24 cellular contexts compared by ENCODE assay signal in genomic region chr7:86748843-86749720, GRCh38.
DNase-seq lines count a peak whose midpoint lies in the region; ATAC-seq and TF ChIP-seq lines count a peak whose summit lies in the region.
"Had no signal": no experiment of that assay in that cellular context is flagged by ENCODE, and none has a peak within 500 bp of the region (broad histone marks: within the 10 kb centered on the region; RNA-seq: fewer than 3 reads in every experiment).

No MANE protein-coding gene starts in this region.

- H3K4me2 ChIP-seq in neural progenitor cell (peak overlapping the region; percentile 63), hepatocyte (no peak overlapping the region)

- no peak for DNase-seq in Right ventricle myocardium inferior (ENCODE audit: missing footprints)
- DNase-seq in heart left ventricle = no peak
- peak; percentile 20 for DNase-seq in H4 (ENCODE audit: low spot score)
- no peak for DNase-seq in neural progenitor cell (ENCODE audit: low spot score)
- DNase-seq in amygdala (lab: John Stamatoyannopoulos, UW) = no peak
- DNase-seq in amniotic stem cell (lab: John Stamatoyannopoulos, UW) = no peak
- DNase-seq in hepatocyte (ENCODE audit: low spot score) = no peak
- DNase-seq: activated CD4-positive, alpha-beta T cell treated with anti-CD3 and anti-CD28 coated beads, Interleukin-2, amount 50 U/mL, for 48 hours; activated T-cell treated with anti-CD3 and anti-CD28 coated beads, Interleukin-2, amount 50 U/mL, for 4 hours; C1 segment of cervical spinal cord; dorsolateral prefrontal cortex; KBM-7; kidney; NCI-H1048; NCI-H2107; NCI-H82; retina; upper lobe of right lung had no signal

- WGBS in heart left ventricle, 4 donors = 60 to 73% (median 67%) methylated on average over 7 of the region's 7 CpGs
- 49% methylated on average over 7 of the region's 7 CpGs for WGBS in hepatocyte (ENCODE audit: low lambda C conversion rate, missing lambda C conversion rate)

- TF ChIP-seq CTCF in heart left ventricle (IDR thresholded peaks at IDR 0.05) (no peak), neural progenitor cell (IDR thresholded peaks at IDR 0.05) (no peak), hepatocyte (IDR thresholded peaks at IDR 0.05; ENCODE audit: poor library complexity) (no peak)

- H3F3A ChIP-seq in neural progenitor cell (ENCODE audit: low read depth) = peaks cover 16% of the 10 kb centered on the region

- no peak overlapping the region for H3K4me3 Mint-ChIP-seq in neural progenitor cell
- H3K4me3 Mint-ChIP-seq: activated naive CD8-positive, alpha-beta T cell; activated T-cell treated with anti-CD3 and anti-CD28 coated beads, Interleukin-2, amount 50 U/mL, for 4 hours; stimulated activated naive CD8-positive, alpha-beta T cell treated with anti-CD3 and anti-CD28 coated beads, Interleukin-15, Interleukin-2, amounts not matched to agents 100 ng/mL and 50 ng/mL, for 24 hours had no signal

- H3K79me2 ChIP-seq in neural progenitor cell (ENCODE audit: low read depth) (no peaks in the 10 kb centered on the region), hepatocyte (no peaks in the 10 kb centered on the region)

- H3K9me3 ChIP-seq in heart left ventricle (no peaks in the 10 kb centered on the region), neural progenitor cell (ENCODE audit: low read depth) (no peaks in the 10 kb centered on the region), hepatocyte (ENCODE audit: low read depth) (no peaks in the 10 kb centered on the region)
- H3K9me3 ChIP-seq: esophagus muscularis mucosa, upper lobe of right lung had no signal

- ATAC-seq in Right ventricle myocardium inferior (peak; percentile 65), heart left ventricle (no peak), HG03439 (IDR thresholded peaks at IDR 0.05; ENCODE audit: unreplicated experiment) (peak; percentile 71)
- ATAC-seq: activated T-cell treated with anti-CD3 and anti-CD28 coated beads, Interleukin-2, amount 50 U/mL, for 4 hours; Panc1; upper lobe of right lung had no signal

- no peak for TF ChIP-seq POLR2A in heart left ventricle (IDR thresholded peaks at IDR 0.05)

- no peak overlapping the region for H2AFZ ChIP-seq in neural progenitor cell (replicated peaks)
- no peak overlapping the region for H2AFZ ChIP-seq in hepatocyte

- H3K36me3 ChIP-seq in heart left ventricle = no peaks in the 10 kb centered on the region
- H3K36me3 ChIP-seq in neural progenitor cell = no peaks in the 10 kb centered on the region
- H3K36me3 ChIP-seq in hepatocyte (replicated peaks; ENCODE audit: insufficient read depth, low read depth) = no peaks in the 10 kb centered on the region
- H3K36me3 ChIP-seq: esophagus muscularis mucosa, upper lobe of right lung had no signal

- H3K27ac ChIP-seq in heart left ventricle (no peak overlapping the region), neural progenitor cell (no peak overlapping the region), hepatocyte (no peak overlapping the region)
- H3K27ac ChIP-seq: 22Rv1, esophagus muscularis mucosa, upper lobe of right lung had no signal

- H3K4me3 ChIP-seq in heart left ventricle = no peak overlapping the region
- H3K4me3 ChIP-seq in neural progenitor cell = no peak overlapping the region
- no peak overlapping the region for H3K4me3 ChIP-seq in hepatocyte
- H3K4me3 ChIP-seq: esophagus muscularis mucosa, upper lobe of right lung had no signal

- H3K27me3 ChIP-seq in heart left ventricle (no peaks in the 10 kb centered on the region), neural progenitor cell (no peaks in the 10 kb centered on the region), hepatocyte (no peaks in the 10 kb centered on the region)
- H3K27me3 ChIP-seq: dorsolateral prefrontal cortex, esophagus muscularis mucosa, upper lobe of right lung had no signal

- H3K4me1 ChIP-seq in heart left ventricle (peaks cover 0 to 9% (median 0%) of the 10 kb centered on the region in 12 donors), neural progenitor cell (peaks cover 48% of the 10 kb centered on the region), hepatocyte (ENCODE audit: insufficient read depth) (no peaks in the 10 kb centered on the region)
- H3K4me1 ChIP-seq: esophagus muscularis mucosa, upper lobe of right lung had no signal

- peaks cover 53% of the 10 kb centered on the region for H3K4me1 Mint-ChIP-seq in neural progenitor cell

- H3K9me3 Mint-ChIP-seq in neural progenitor cell = no peaks in the 10 kb centered on the region
- H3K9me3 Mint-ChIP-seq: activated T-cell treated with anti-CD3 and anti-CD28 coated beads, Interleukin-2, amount 50 U/mL, for 4 hours; stimulated activated naive CD8-positive, alpha-beta T cell treated with anti-CD3 and anti-CD28 coated beads, Interleukin-15, Interleukin-2, amounts not matched to agents 100 ng/mL and 50 ng/mL, for 24 hours had no signal

- no peaks in the 10 kb centered on the region for H4K20me1 ChIP-seq in neural progenitor cell (ENCODE audit: low read depth)
- no peaks in the 10 kb centered on the region for H4K20me1 ChIP-seq in hepatocyte (ENCODE audit: insufficient read depth, poor library complexity, severe bottlenecking)

- no peaks in the 10 kb centered on the region for H3K9me2 ChIP-seq in hepatocyte (replicated peaks; ENCODE audit: insufficient read depth)

- H3K9ac ChIP-seq in neural progenitor cell = no peak overlapping the region

- intact Hi-C loops in Right ventricle myocardium inferior (cut with DNase I) (no loop called here), heart left ventricle (cut with DNase I) (no loop called here)

- H3K27me3 Mint-ChIP-seq in neural progenitor cell (ENCODE audit: insufficient read depth, low read depth) = no peaks in the 10 kb centered on the region
- H3K27me3 Mint-ChIP-seq: stimulated activated naive CD8-positive, alpha-beta T cell treated with anti-CD3 and anti-CD28 coated beads, Interleukin-15, Interleukin-2, amounts not matched to agents 100 ng/mL and 50 ng/mL, for 24 hours had no signal

- peaks cover 2% of the 10 kb centered on the region for H3K36me3 Mint-ChIP-seq in neural progenitor cell
- H3K36me3 Mint-ChIP-seq: activated naive CD8-positive, alpha-beta T cell had no signal

- no peak overlapping the region for H3K27ac Mint-ChIP-seq in neural progenitor cell
- H3K27ac Mint-ChIP-seq: activated naive CD8-positive, alpha-beta T cell; stimulated activated naive CD8-positive, alpha-beta T cell treated with anti-CD3 and anti-CD28 coated beads, Interleukin-15, Interleukin-2, amounts not matched to agents 100 ng/mL and 50 ng/mL, for 24 hours had no signal

Comparison
In these comparisons a context has a peak if more than half of its experiments do, and no peak if none do; other contexts are left out.
1. ATAC-seq: peak in Right ventricle myocardium inferior (single experiment) and HG03439 (single experiment); none in heart left ventricle (0 of 4).